Comparison of ENCODE assay signal across 1 cellular context in genomic region chr2:216504376-216504762, GRCh38.
A peak's percentile ranks its signal among the peaks of the same experiment; 100 is the strongest.
TF ChIP-seq lines count a peak whose summit lies in the region.

No MANE protein-coding gene starts in this region.

TF ChIP-seq in H1, 55 proteins besides CTCF, POLR2A, EP300 and RAD21:
- TF ChIP-seq POLR2AphosphoS5 (IDR thresholded peaks at IDR 0.05; ENCODE audit: low read depth, low read length) (peak; percentile 89; the same call in 1 of the 2 replicates), TEAD4 (IDR thresholded peaks at IDR 0.05; ENCODE audit: low read depth, low read length) (no peak), CHD7 (IDR thresholded peaks at IDR 0.05; ENCODE audit: insufficient replicate concordance, low read length) (peak; percentile 48), TAF7 (optimal IDR thresholded peaks at IDR 0.05; ENCODE audit: borderline replicate concordance, low read depth, low read length) (no peak), HDAC2 (IDR thresholded peaks at IDR 0.05; ENCODE audit: borderline replicate concordance in 1 of 2, low read depth in 2 of 2, low read length in 2 of 2) (no peak)
